ENCODE assay signal across 26 cellular contexts in genomic region chr11:10287140-10287539, GRCh38.
"Had no signal": no experiment of that assay in that cellular context is flagged by ENCODE, and none has a peak within 500 bp of the region (broad histone marks: within the 10 kb centered on the region; RNA-seq: fewer than 3 reads in every experiment).

No MANE protein-coding gene starts in this region.

- FAIRE-seq: pancreas had no signal

- H3K9me3 ChIP-seq: gastroesophageal sphincter, pancreas, prostate gland, right atrium auricular region, stomach, tibial nerve had no signal

- H3K4me2 ChIP-seq: hepatocyte had no signal

- H2AFZ ChIP-seq: hepatocyte had no signal

- H3K36me3 ChIP-seq: pancreas, prostate gland, right atrium auricular region had no signal

- H3K4me3 ChIP-seq: coronary artery, dorsolateral prefrontal cortex, gastroesophageal sphincter, hepatocyte, pancreas, prostate gland, right atrium auricular region, stomach, tibial nerve had no signal

- H3K27me3 ChIP-seq: dorsolateral prefrontal cortex, gastroesophageal sphincter, hepatocyte, pancreas, right atrium auricular region, stomach, tibial nerve had no signal

- ATAC-seq: activated T-cell treated with anti-CD3 and anti-CD28 coated beads, Interleukin-2, amount 50 U/mL, for 72 hours; gastroesophageal sphincter; left cardiac atrium; left ventricle myocardium superior; pancreas; stimulated activated naive B cell treated with anti-CD40 and anti-IgM and Interleukin-4, amounts not matched to agents 10 μg/mL and 1 μg/mL and 100 μg/mL, for 72 hours had no signal

- DNase-seq: activated CD4-positive, alpha-beta T cell treated with anti-CD3 and anti-CD28 coated beads for 4 hours; activated CD4-positive, alpha-beta T cell treated with anti-CD3 and anti-CD28 coated beads, Interleukin-2, amount 50 U/mL, for 4 hours; activated CD4-positive, CD25-positive, alpha-beta regulatory T cell; activated naive CD4-positive, alpha-beta T cell; activated T-cell treated with anti-CD3 and anti-CD28 coated beads for 4 hours; activated T-cell treated with anti-CD3 and anti-CD28 coated beads, Interleukin-2, amount 50 U/mL, for 72 hours; anterior cingulate cortex; cerebellar nuclear complex; dorsolateral prefrontal cortex; effector memory CD4-positive, alpha-beta T cell; islet precursor cell; left cardiac atrium; left ventricle myocardium superior; naive B cell; nephron progenitor cell; pancreas; stimulated activated CD4-positive, alpha-beta T cell treated with anti-CD3 and anti-CD28 coated beads, Interleukin-15, amount 100 ng/mL, for 24 hours; stimulated activated CD4-positive, alpha-beta T cell treated with anti-CD3 and anti-CD28 coated beads, Interleukin-2, amount 100 ng/mL, for 24 hours; stimulated activated naive B cell treated with anti-CD40 and anti-IgM and Interleukin-4, amounts not matched to agents 10 μg/mL and 1 μg/mL and 100 μg/mL, for 72 hours; stomach had no signal

- H3K27ac ChIP-seq: coronary artery, dorsolateral prefrontal cortex, gastroesophageal sphincter, hepatocyte, pancreas, prostate gland, right atrium auricular region, stomach, tibial nerve had no signal
